ENCODE assay signal across 20 cellular contexts in genomic region chr6:34093206-34093605, GRCh38. TPM values are rescaled to one million over a fixed set of nuclear protein-coding genes. Genes with fewer than 3 reads are reported as not detected.
DNase-seq lines count a peak whose midpoint lies in the region; ATAC-seq, FAIRE-seq and TF ChIP-seq lines count a peak whose summit lies in the region.
"Had no signal": no experiment of that assay in that cellular context is flagged by ENCODE, and none has a peak within 500 bp of the region (broad histone marks: within the 10 kb centered on the region; RNA-seq: fewer than 3 reads in every experiment).

No MANE protein-coding gene starts in this region.

- no peak for TF ChIP-seq RAD21 in K562 (CRISPR knock-in tag; conservative IDR thresholded peaks at IDR 0.05 in 1 of 2, IDR thresholded peaks at IDR 0.05 in 1 of 2)

- H2AFZ ChIP-seq in K562 (ENCODE audit: low read depth, low read length) (no peak overlapping the region), neural progenitor cell (replicated peaks) (no peak overlapping the region)
- H2AFZ ChIP-seq: GM23338 had no signal

- peaks cover 17 to 88% of the 10 kb centered on the region in 2 experiments; a peak in 4 of 5 replicates for H3K27me3 ChIP-seq in K562 (ENCODE audit: control insufficient read depth in 2 of 2, insufficient read depth in 2 of 2, low read length in 2 of 2)
- H3K27me3 ChIP-seq in neural progenitor cell = no peaks in the 10 kb centered on the region
- H3K27me3 ChIP-seq in gastroesophageal sphincter = peaks cover 60% of the 10 kb centered on the region
- H3K27me3 ChIP-seq: BE2C had no signal

- no TSS peak for BruUV-seq in K562 (replicated peaks; lab: Mats Ljungman, UMichigan)

- H3K27ac ChIP-seq in HEK293 (ENCODE audit: extremely low read depth, low read depth, low read length) (no peak overlapping the region), K562 (ENCODE audit: extremely low read depth, low read depth, low read length) (no peak overlapping the region), neural progenitor cell (no peak overlapping the region), gastroesophageal sphincter (no peak overlapping the region)

- H3K4me1 Mint-ChIP-seq in neural progenitor cell = peaks cover 5% of the 10 kb centered on the region
- H3K4me1 Mint-ChIP-seq: CD14-positive monocyte; CD4-positive, alpha-beta memory T cell had no signal

- TF ChIP-seq CTCF in HEK293 (tag by site-specific recombination; IDR thresholded peaks at IDR 0.05) (no peak), K562 (IDR thresholded peaks at IDR 0.05 in 2 of 3, conservative IDR thresholded peaks at IDR 0.05 in 1 of 3; ENCODE audit: insufficient read depth in 2 of 3, low read depth in 1 of 3, low read length in 3 of 3) (no peak), neural progenitor cell (IDR thresholded peaks at IDR 0.05) (no peak), gastroesophageal sphincter (IDR thresholded peaks at IDR 0.05) (no peak)

- H3K36me3 Mint-ChIP-seq in neural progenitor cell = no peaks in the 10 kb centered on the region
- H3K36me3 Mint-ChIP-seq: CD14-positive monocyte; CD4-positive, alpha-beta memory T cell had no signal

- no peaks in the 10 kb centered on the region for H3F3A ChIP-seq in neural progenitor cell (ENCODE audit: low read depth)

- POLR2A ChIA-PET in HEK293 (lab: Yijun Ruan, JAX) = no interaction called here
- POLR2A ChIA-PET in K562 (lab: Yijun Ruan, JAX) = interaction anchor here (0.7 kb wide), 1 partner anchor 1015 kb away, joined by 3 read pairs; no protein-coding TSS in a partner anchor

- intact Hi-C loops in K562 (cut with micrococcal nuclease) = no loop called here

- no peak overlapping the region for H3K4me2 ChIP-seq in K562 (ENCODE audit: insufficient read depth, low read length)
- no peak overlapping the region for H3K4me2 ChIP-seq in neural progenitor cell
- H3K4me2 ChIP-seq: GM23338 had no signal

- H4K20me1 ChIP-seq in K562 (replicated peaks; ENCODE audit: control insufficient read depth, insufficient read depth, low read length) (peaks cover 28% of the 10 kb centered on the region), neural progenitor cell (ENCODE audit: low read depth) (no peaks in the 10 kb centered on the region)

- TF ChIP-seq POLR2A in K562 (conservative IDR thresholded peaks at IDR 0.05) = no peak
- TF ChIP-seq POLR2A in gastroesophageal sphincter (IDR thresholded peaks at IDR 0.05) = no peak

- FAIRE-seq in K562 (lab: Jason Lieb, UNC) = no peak
- FAIRE-seq: A204.1, GM12892, GM18507 had no signal

- H3K9me3 ChIP-seq in HEK293 (ENCODE audit: control insufficient read depth, insufficient read depth, low read depth, low read length) (no peaks in the 10 kb centered on the region), K562 (replicated peaks; ENCODE audit: control insufficient read depth, insufficient read depth, low read depth, low read length) (no peaks in the 10 kb centered on the region), neural progenitor cell (ENCODE audit: low read depth) (no peaks in the 10 kb centered on the region), gastroesophageal sphincter (peaks cover 0 to 6% (median 0%) of the 10 kb centered on the region in 3 donors)
- H3K9me3 ChIP-seq: BE2C had no signal

- no peak overlapping the region for H3K9ac ChIP-seq in K562 (ENCODE audit: insufficient read depth in 1 of 2, low read depth in 2 of 2, low read length in 2 of 2)
- no peak overlapping the region for H3K9ac ChIP-seq in neural progenitor cell

- peaks cover 17% of the 10 kb centered on the region for H3K27me3 Mint-ChIP-seq in neural progenitor cell (ENCODE audit: insufficient read depth, low read depth)

- ATAC-seq in K562 = no peak
- ATAC-seq in gastroesophageal sphincter = no peak
- ATAC-seq in activated CD4-positive, CD25-positive, alpha-beta regulatory T cell treated with anti-CD3 and anti-CD28 coated beads, Interleukin-2, amount 50 U/mL, for 24 hours = no peak
- ATAC-seq in GM21360 (IDR thresholded peaks at IDR 0.05; ENCODE audit: unreplicated experiment) = no peak
- ATAC-seq: HCT116 had no signal

- CTCF ChIA-PET in HEK293 (lab: Yijun Ruan, JAX) (interaction anchor here (0.7 kb wide), 1 partner anchor 326 kb away, joined by 3 read pairs; no protein-coding TSS in a partner anchor), K562 (lab: Yijun Ruan, JAX; ENCODE audit: low intra/inter-chr PET ratio) (no interaction called here)

- in situ Hi-C loops in K562 (cut with MboI) = no loop called here

- H3K4me3 Mint-ChIP-seq in neural progenitor cell = no peak overlapping the region
- H3K4me3 Mint-ChIP-seq: CD14-positive monocyte; CD4-positive, alpha-beta memory T cell; GM23338 had no signal

- no peaks in the 10 kb centered on the region for H3K9me1 ChIP-seq in K562 (ENCODE audit: control insufficient read depth, insufficient read depth, low read length)

- no peak overlapping the region for H3K4me3 ChIP-seq in HEK293 (ENCODE audit: low read depth, low read length)
- no peak overlapping the region for H3K4me3 ChIP-seq in K562
- no peak overlapping the region for H3K4me3 ChIP-seq in neural progenitor cell
- H3K4me3 ChIP-seq in gastroesophageal sphincter = no peak overlapping the region
- H3K4me3 ChIP-seq: GM23338 had no signal

- TF ChIP-seq EP300 in K562 (IDR thresholded peaks at IDR 0.05; ENCODE audit: low read length) (no peak), gastroesophageal sphincter (IDR thresholded peaks at IDR 0.05) (no peak)

- H3K79me2 ChIP-seq in K562 (ENCODE audit: control insufficient read depth, insufficient read depth, low read length) = no peaks in the 10 kb centered on the region
- H3K79me2 ChIP-seq in neural progenitor cell (ENCODE audit: low read depth) = no peaks in the 10 kb centered on the region

- DNase-seq in K562 (ENCODE audit: extremely low read depth in 1 of 4, low spot score in 3 of 4) = no peak
- DNase-seq in neural progenitor cell (ENCODE audit: low spot score) = no peak
- no peak for DNase-seq in glomerular visceral epithelial cell (ENCODE audit: extremely low spot score)
- DNase-seq: ACHN, BE2C, DMS153, DMS79, GDM1, H7 had no signal

- 4% methylated on average over 6 of the region's 6 CpGs for WGBS in K562 (ENCODE audit: insufficient coverage, low coverage, missing lambda C conversion rate)
- WGBS in gastroesophageal sphincter (ENCODE audit: low coverage in 1 of 2), 2 donors = 82 to 84% methylated on average over 4 of the region's 6 CpGs

- H3K36me3 ChIP-seq in HEK293 (ENCODE audit: control insufficient read depth in 2 of 2, insufficient read depth in 1 of 2, low read length in 2 of 2) (no peaks in the 10 kb centered on the region), K562 (ENCODE audit: control insufficient read depth, insufficient read depth, low read length) (no peaks in the 10 kb centered on the region), neural progenitor cell (no peaks in the 10 kb centered on the region), gastroesophageal sphincter (no peaks in the 10 kb centered on the region)
- H3K36me3 ChIP-seq: BE2C had no signal

- H3K4me1 ChIP-seq in HEK293 (ENCODE audit: control insufficient read depth, insufficient read depth, low read length) (no peaks in the 10 kb centered on the region), K562 (replicated peaks in 1 of 2; ENCODE audit: control insufficient read depth in 2 of 2, insufficient read depth in 2 of 2, low read length in 2 of 2) (peaks cover 0 to 12% of the 10 kb centered on the region in 2 experiments; a peak in 1 of 5 replicates), neural progenitor cell (no peaks in the 10 kb centered on the region), gastroesophageal sphincter (no peaks in the 10 kb centered on the region)
- H3K4me1 ChIP-seq: BE2C had no signal

- H3K9me3 Mint-ChIP-seq in neural progenitor cell = no peaks in the 10 kb centered on the region
- H3K9me3 Mint-ChIP-seq: GM23338 had no signal

- peak overlapping the region; percentile 66 for H3K27ac Mint-ChIP-seq in neural progenitor cell
- H3K27ac Mint-ChIP-seq: GM23338 had no signal

TF ChIP-seq in HEK293, 187 proteins besides CTCF, POLR2A, EP300 and RAD21:
- peak; percentile 55; the same call in 1 of the 2 replicates for TF ChIP-seq ZNF664 (tag by site-specific recombination; IDR thresholded peaks at IDR 0.05)
- TF ChIP-seq ZEB2 (tag by site-specific recombination; IDR thresholded peaks at IDR 0.05) = no peak

TF ChIP-seq in K562, 482 proteins besides CTCF, POLR2A, EP300 and RAD21 (continues in another document):
- TF ChIP-seq ELK3 (CRISPR knock-in tag; IDR thresholded peaks at IDR 0.05) = no peak

RNA-seq across cellular contexts. Expression of gene GRM4, which starts 52.7 kb away (rescaled TPM):
- 0.09 TPM in 1 of 2 replicates, not detected in the other for total RNA-seq in K562 (2011; cell fraction: chromatin; rRNA removed; ENCODE audit: low replicate concordance)
- total RNA-seq in K562 (2011; cell fraction: nucleolus; rRNA removed) = not detected in 2 replicates
- total RNA-seq in K562 (2011; cell fraction: nucleoplasm; rRNA removed) = not detected in 2 replicates
- total RNA-seq in K562 (2014; rRNA removed) (0.18 TPM in 1 of 2 replicates, not detected in the other), K562 (2014; rRNA removed; fragmentation: Illumina TruSeq; extraction: Trizol) (not detected in 2 replicates), K562 (2015; rRNA removed; fragmentation: Illumina TruSeq; extraction: Trizol) (not detected in 2 replicates), K562 (2021) (not detected in 2 replicates), neural progenitor cell (ENCODE audit: low replicate concordance) (1.2 and 1.8 TPM in 2 replicates), gastroesophageal sphincter (not detected)
- polyA plus RNA-seq in K562 (2011; rRNA removed) (not detected in 2 replicates), K562 (2014; fragmentation: Illumina TruSeq; extraction: Trizol) (not detected in 2 replicates), K562 (2014; fragmentation: Nextera tagmentation; extraction: Ambion mirVana) (not detected), K562 (2014; rRNA removed) (not detected in 2 replicates)
- not detected in 2 replicates for polyA plus RNA-seq in K562 (2011; cell fraction: cytosol; rRNA removed)
- polyA plus RNA-seq in K562 (2011; cell fraction: nucleus; rRNA removed) = 0.09 TPM in 1 of 2 replicates, not detected in the other
- polyA plus RNA-seq in K562 (2012) = 0.04 TPM in 1 of 2 replicates, not detected in the other
- not detected in 2 replicates for polyA minus RNA-seq in K562 (2011; rRNA and poly(A)+ RNA removed)
- polyA minus RNA-seq in K562 (2011; cell fraction: cytosol; rRNA and poly(A)+ RNA removed) = not detected in 2 replicates
- 0.11 TPM in 1 of 2 replicates, not detected in the other for polyA minus RNA-seq in K562 (2011; cell fraction: nucleus; rRNA and poly(A)+ RNA removed)
- polyA plus RNA-seq: CD14-positive monocyte; CD4-positive, alpha-beta memory T cell had no signal
